In genomic region chr6:146879406-146880117, GRCh38 we compare ENCODE assay signal across 1 cellular context.
TF ChIP-seq lines count a peak whose summit lies in the region.

No MANE protein-coding gene starts in this region.

TF ChIP-seq in K562, 482 proteins besides CTCF, POLR2A, EP300 and RAD21 (continued from another document and continues in another):
- peak in 1 of 3 experiments; percentile 30 for TF ChIP-seq YY1 (IDR thresholded peaks at IDR 0.05; ENCODE audit: borderline replicate concordance in 1 of 3, control insufficient read depth in 1 of 3, extremely low read depth in 1 of 3, insufficient read depth in 3 of 3, insufficient read length in 1 of 3, insufficient replicate concordance in 2 of 3, low read depth in 1 of 3, low read length in 2 of 3)
- TF ChIP-seq ZBTB11 (CRISPR knock-in tag; IDR thresholded peaks at IDR 0.05) = peak in 1 of 3 experiments; percentile 37; a peak in 2 of 6 replicates
- TF ChIP-seq DLX4 (CRISPR knock-in tag; IDR thresholded peaks at IDR 0.05) = no peak
- TF ChIP-seq CTBP1 (IDR thresholded peaks at IDR 0.05; ENCODE audit: borderline replicate concordance) = peak; percentile 62
- peak in 1 of 2 experiments; percentile 45 for TF ChIP-seq E2F6 (IDR thresholded peaks at IDR 0.05; ENCODE audit: borderline replicate concordance in 1 of 2, extremely low read depth in 1 of 2, insufficient read depth in 1 of 2, insufficient read length in 1 of 2, low read depth in 1 of 2, low read length in 1 of 2, poor library complexity in 1 of 2, severe bottlenecking in 1 of 2)
- TF ChIP-seq HIVEP1 (CRISPR knock-in tag; IDR thresholded peaks at IDR 0.05) = 0 out of 2 replicates have a peak, but pooled peaks have one; percentile 64
- TF ChIP-seq ZNF253 (CRISPR knock-in tag; conservative IDR thresholded peaks at IDR 0.05) = no peak
- 0 out of 2 replicates have a peak, but pooled peaks have one; percentile 61 for TF ChIP-seq CHAMP1 (IDR thresholded peaks at IDR 0.05)
- TF ChIP-seq HSF4 (CRISPR knock-in tag; IDR thresholded peaks at IDR 0.05; ENCODE audit: borderline replicate concordance) = peak; percentile 39; the same call in 1 of the 2 replicates
- TF ChIP-seq POLR2G (IDR thresholded peaks at IDR 0.05; ENCODE audit: low read depth, low read length) = 0 out of 2 replicates have a peak, but pooled peaks have one; percentile 27
- TF ChIP-seq ZSCAN29 (IDR thresholded peaks at IDR 0.05) = peak; percentile 59; the same call in 1 of the 2 replicates
- TF ChIP-seq CBFA2T3 (IDR thresholded peaks at IDR 0.05) = peak; percentile 85
- 0 out of 2 replicates have a peak, but pooled peaks have one; percentile 6 for TF ChIP-seq NFE2L1 (tag; IDR thresholded peaks at IDR 0.05; ENCODE audit: borderline replicate concordance, low read depth)
- 0 out of 2 replicates have a peak, but pooled peaks have one; percentile 8 for TF ChIP-seq LCOR (CRISPR knock-in tag; IDR thresholded peaks at IDR 0.05)
- TF ChIP-seq KHSRP (IDR thresholded peaks at IDR 0.05) = peak; percentile 6; the same call in 1 of the 2 replicates
- 0 out of 2 replicates have a peak, but pooled peaks have one; percentile 30 for TF ChIP-seq ZSCAN32 (CRISPR knock-in tag; IDR thresholded peaks at IDR 0.05)
- peak; percentile 50 to 59; a peak in 3 of 4 replicates for TF ChIP-seq MLLT1 (IDR thresholded peaks at IDR 0.05)
- TF ChIP-seq ZNF24 (IDR thresholded peaks at IDR 0.05) = 0 out of 2 replicates have a peak, but pooled peaks have one; percentile 27
- TF ChIP-seq TAL1 (IDR thresholded peaks at IDR 0.05) = peak; percentile 55
- TF ChIP-seq POLR2AphosphoS5 (IDR thresholded peaks at IDR 0.05; ENCODE audit: control insufficient read depth, insufficient read depth, low read depth, low read length) = peak; percentile 80; the same call in 1 of the 2 replicates
- no peak for TF ChIP-seq ZNF740 (CRISPR knock-in tag; IDR thresholded peaks at IDR 0.05)
- no peak for TF ChIP-seq ZNF740 (tag; IDR thresholded peaks at IDR 0.05)
- peak; percentile 71; the same call in 1 of the 2 replicates for TF ChIP-seq HDAC2 (IDR thresholded peaks at IDR 0.05)
- TF ChIP-seq L3MBTL2 (IDR thresholded peaks at IDR 0.05) = peak; percentile 70
- TF ChIP-seq KLF10 (CRISPR knock-in tag; IDR thresholded peaks at IDR 0.05) = no peak
- 0 out of 2 replicates have a peak, but pooled peaks have one; percentile 8 for TF ChIP-seq ELK3 (CRISPR knock-in tag; IDR thresholded peaks at IDR 0.05)
- TF ChIP-seq ZNF57 (CRISPR knock-in tag; IDR thresholded peaks at IDR 0.05) = no peak
- peak; percentile 42 for TF ChIP-seq SMAD1 (IDR thresholded peaks at IDR 0.05; ENCODE audit: low read depth, low read length, partially characterized antibody)
- TF ChIP-seq ZNF354B (CRISPR knock-in tag; IDR thresholded peaks at IDR 0.05) = no peak
- TF ChIP-seq BCLAF1 (IDR thresholded peaks at IDR 0.05; ENCODE audit: borderline replicate concordance in 1 of 2, control insufficient read depth in 1 of 2, low read depth in 2 of 2, low read length in 1 of 2) = 0 out of 4 replicates have a peak, but pooled peaks of 1 of the 2 experiments have one; percentile 35
- no peak for TF ChIP-seq BRF1 (IDR thresholded peaks at IDR 0.05; ENCODE audit: borderline replicate concordance, extremely low read depth, insufficient read length)
- TF ChIP-seq POLR2H (tag; IDR thresholded peaks at IDR 0.05; ENCODE audit: low read depth) = 0 out of 2 replicates have a peak, but pooled peaks have one; percentile 23
- TF ChIP-seq SMARCA4 (IDR thresholded peaks at IDR 0.05) = peak; percentile 78; the same call in 1 of the 2 replicates
- peak; percentile 36; the same call in 1 of the 2 replicates for TF ChIP-seq ZNF134 (CRISPR knock-in tag; conservative IDR thresholded peaks at IDR 0.05)
- no peak for TF ChIP-seq ZNF609 (CRISPR knock-in tag; IDR thresholded peaks at IDR 0.05; ENCODE audit: borderline replicate concordance)
- TF ChIP-seq GATA2 (CRISPR knock-in tag; IDR thresholded peaks at IDR 0.05) = 0 out of 2 replicates have a peak, but pooled peaks have one; percentile 26
